Comparison of ENCODE assay signal across 8 cellular contexts in genomic region chr10:28533315-28533564, GRCh38. TPM values are rescaled to one million over a fixed set of nuclear protein-coding genes. Genes with fewer than 3 reads are reported as not detected.
DNase-seq lines count a peak whose midpoint lies in the region; ATAC-seq and TF ChIP-seq lines count a peak whose summit lies in the region.

No MANE protein-coding gene starts in this region.

- no peak for TF ChIP-seq CTCF in lung (IDR thresholded peaks at IDR 0.05; ENCODE audit: control extremely low read depth, extremely low read depth)

- intact Hi-C loops in left colon (cut with DNase I, micrococcal nuclease) (no loop called here), posterior vena cava (cut with DNase I) (no loop called here)

- no peaks in the 10 kb centered on the region for H3K9me3 ChIP-seq in lung (ENCODE audit: control insufficient read depth in 2 of 2, insufficient read depth in 1 of 2, low read length in 1 of 2)

- 0 to 1% methylated on average over 16 to 37 of the region's 37 CpGs for WGBS in lung, 2 donors

- H3K27me3 ChIP-seq in lung (ENCODE audit: control insufficient read depth, insufficient read depth) = no peaks in the 10 kb centered on the region

- H3K4me3 ChIP-seq in lung = peak overlapping the region; percentile 99

- peaks cover 0 to 3% of the 10 kb centered on the region in 2 donors for H3K4me1 ChIP-seq in lung (ENCODE audit: control insufficient read depth in 2 of 2, insufficient read depth in 2 of 2, low read length in 2 of 2)

- ATAC-seq in GM19467 (IDR thresholded peaks at IDR 0.05; ENCODE audit: unreplicated experiment) (peak; percentile 3), HG03135 (IDR thresholded peaks at IDR 0.05; ENCODE audit: unreplicated experiment) (peak; percentile 6), lung (ENCODE audit: insufficient read depth, low FRiP score) (no peak), left colon (no peak)

- H3K36me3 ChIP-seq in lung (ENCODE audit: control insufficient read depth in 2 of 2, insufficient read depth in 2 of 2, low read length in 2 of 2) = peaks cover 7 to 9% of the 10 kb centered on the region in 2 donors

- DNase-seq in lung (ENCODE audit: low spot score) = no peak
- DNase-seq in NOMO-1 treated with dmso at 0.1 percent for 144 hours (lab: John Stamatoyannopoulos, UW; ENCODE audit: unreplicated experiment) = no peak
- DNase-seq in left colon = no peak
- no peak for DNase-seq in posterior vena cava (ENCODE audit: low spot score)
- no peak for DNase-seq in activated effector memory CD4-positive, alpha-beta T cell treated with anti-CD3 and anti-CD28 coated beads, Interleukin-2, amount 50 U/mL, for 16 hours

- H3K27ac ChIP-seq in angular gyrus (ENCODE audit: low read depth, low read length) (peak overlapping the region; percentile 100), lung (ENCODE audit: low read depth in 1 of 2, low read length in 1 of 2) (peak overlapping the region; percentile 93 to 98)

RNA-seq across cellular contexts. Expression of gene WAC, which starts 0.3 kb away (rescaled TPM):
- total RNA-seq in lung (100 to 1,000 TPM in 1 of 2 donors, 10 to 100 TPM in 1; 70.0 to 227 TPM), left colon (100 to 1,000 TPM in 1 of 2 donors, 10 to 100 TPM in 1; 96.9 to 112 TPM), posterior vena cava (100 to 1,000 TPM; 101 to 124 TPM)
- polyA plus RNA-seq in lung = 10 to 100 TPM; 27.0 to 50.3 TPM

Comparison
In these comparisons a context has a peak if more than half of its experiments do, and no peak if none do; other contexts are left out.
1. ATAC-seq: peak in GM19467 (single experiment) and HG03135 (single experiment); none in lung (single experiment) and left colon (single experiment).